ENCODE assay signal across 8 cellular contexts in genomic region chr18:48951448-48952286, GRCh38. TPM values are rescaled to one million over a fixed set of nuclear protein-coding genes. Genes with fewer than 3 reads are reported as not detected.
DNase-seq lines count a peak whose midpoint lies in the region; ATAC-seq and TF ChIP-seq lines count a peak whose summit lies in the region.

No MANE protein-coding gene starts in this region.

- ATAC-seq in GM18909 (IDR thresholded peaks at IDR 0.05; ENCODE audit: poor library complexity, unreplicated experiment) (peak; percentile 48), HG03108 (IDR thresholded peaks at IDR 0.05; ENCODE audit: unreplicated experiment) (peak; percentile 31)
- ATAC-seq in activated CD4-positive, CD25-positive, alpha-beta regulatory T cell treated with anti-CD3 and anti-CD28 coated beads, Interleukin-2, amount 50 U/mL, for 24 hours = peak; percentile 60 to 63

- DNase-seq in AG08395 (ENCODE audit: low spot score) = peak; percentile 87
- peak; percentile 74 for DNase-seq in NCI-H345 treated with DMSO at 0.1 percent for 48 hours (lab: John Stamatoyannopoulos, UW; ENCODE audit: unreplicated experiment)
- peak; percentile 88 for DNase-seq in cerebellum (ENCODE audit: low spot score)
- DNase-seq in kidney epithelial cell (ENCODE audit: low read depth) = no peak
- DNase-seq in stimulated activated CD4-positive, alpha-beta T cell treated with anti-CD3 and anti-CD28 coated beads, Interleukin-1b, Interleukin-23, amount 100 ng/mL, for 1 hour (ENCODE audit: low read depth in 2 of 2) = peak; percentile 40 to 75

- H3K27me3 ChIP-seq in kidney epithelial cell (ENCODE audit: control insufficient read depth, insufficient read depth, low read length) = no peaks in the 10 kb centered on the region

- H3K36me3 ChIP-seq in kidney epithelial cell (ENCODE audit: control insufficient read depth, insufficient read depth, low read length) = peaks cover 1% of the 10 kb centered on the region

- H3K4me3 ChIP-seq in kidney epithelial cell (ENCODE audit: low read depth, low read length) = peak overlapping the region; percentile 91

- no peak for TF ChIP-seq CTCF in kidney epithelial cell (IDR thresholded peaks at IDR 0.05; ENCODE audit: insufficient read depth, low read length, poor library complexity, severe bottlenecking)

RNA-seq across cellular contexts. Expression of gene SMAD7, which starts 0.9 kb away (rescaled TPM):
- total RNA-seq in cerebellum (14.9 TPM), kidney epithelial cell (54.3 and 68.1 TPM in 2 replicates)
